ENCODE assay signal across 8 cellular contexts in genomic region chr6:26195924-26196845, GRCh38.
DNase-seq lines count a peak whose midpoint lies in the region; ATAC-seq and TF ChIP-seq lines count a peak whose summit lies in the region.

No MANE protein-coding gene starts in this region.

- DNase-seq in GM12865 (ENCODE audit: low read depth) = peak; percentile 78
- peak; percentile 35 for DNase-seq in NCI-H526 treated with DMSO at 0.1 percent for 48 hours (lab: John Stamatoyannopoulos, UW)
- DNase-seq in astrocyte of the cerebellum (ENCODE audit: low read depth) = no peak
- DNase-seq in left lung = no peak
- DNase-seq in thoracic aorta (ENCODE audit: low spot score) = no peak
- DNase-seq in SHP77 (lab: John Stamatoyannopoulos, UW) = no peak

- H3K4me3 ChIP-seq in GM12865 (ENCODE audit: low read depth, low read length) (peak overlapping the region; percentile 83), astrocyte of the cerebellum (ENCODE audit: low read depth, low read length) (peak overlapping the region; percentile 79), left lung (peak overlapping the region; percentile 53 to 69), thoracic aorta (peak overlapping the region; percentile 88)

- H3K27me3 ChIP-seq in left lung = peaks cover 0 to 92% of the 10 kb centered on the region in 2 donors
- no peaks in the 10 kb centered on the region for H3K27me3 ChIP-seq in thoracic aorta (replicated peaks; ENCODE audit: insufficient read depth)

- intact Hi-C loops in left lung (cut with DNase I) = no loop called here

- H3K9me3 ChIP-seq in left lung = no peaks in the 10 kb centered on the region
- no peaks in the 10 kb centered on the region for H3K9me3 ChIP-seq in thoracic aorta

- in situ Hi-C loops in astrocyte of the cerebellum (cut with HindIII; ENCODE audit: low sequenced_read_pairs) = loop anchor here (5.0 kb wide), 1 partner anchor 104 kb away; no protein-coding TSS in a partner anchor

- no peak for TF ChIP-seq CTCF in GM12865 (IDR thresholded peaks at IDR 0.05; ENCODE audit: insufficient read depth, low read depth, low read length, missing control alignments)
- TF ChIP-seq CTCF in astrocyte of the cerebellum (IDR thresholded peaks at IDR 0.05; ENCODE audit: low read depth, low read length, missing control alignments) = no peak
- no peak for TF ChIP-seq CTCF in left lung (IDR thresholded peaks at IDR 0.05)
- TF ChIP-seq CTCF in thoracic aorta (IDR thresholded peaks at IDR 0.05) = no peak

- H3K36me3 ChIP-seq in left lung = no peaks in the 10 kb centered on the region
- H3K36me3 ChIP-seq in thoracic aorta = no peaks in the 10 kb centered on the region

- H3K4me1 ChIP-seq in left lung (peaks cover 6 to 49% of the 10 kb centered on the region in 2 donors), thoracic aorta (ENCODE audit: control insufficient read depth in 1 of 2, low read depth in 2 of 2) (peaks cover 5 to 30% of the 10 kb centered on the region in 2 donors)

- H3K27ac ChIP-seq in left lung (peak overlapping the region; percentile 96), thoracic aorta (peak overlapping the region; percentile 96)

- no peak for ATAC-seq in left lung
- ATAC-seq in thoracic aorta (ENCODE audit: insufficient number of reproducible peaks, low FRiP score, low read depth) = no peak
- no peak for ATAC-seq in HG03108 (IDR thresholded peaks at IDR 0.05; ENCODE audit: unreplicated experiment)
- ATAC-seq in GM19035 (IDR thresholded peaks at IDR 0.05; ENCODE audit: unreplicated experiment) = no peak

Comparison
In these comparisons a context has a peak if more than half of its experiments do, and no peak if none do; other contexts are left out.
1. DNase-seq: peak in GM12865 (single experiment) and NCI-H526 treated with DMSO at 0.1 percent for 48 hours (single experiment); none in astrocyte of the cerebellum (single experiment), left lung (0 of 2), thoracic aorta (single experiment) and SHP77 (0 of 2).
2. Peak in every context shown above with its lines, with median percentiles within 50 percentile points of each other: H3K4me3 ChIP-seq.